Comparison of ENCODE assay signal across 8 cellular contexts in the genomic region with DNA sequence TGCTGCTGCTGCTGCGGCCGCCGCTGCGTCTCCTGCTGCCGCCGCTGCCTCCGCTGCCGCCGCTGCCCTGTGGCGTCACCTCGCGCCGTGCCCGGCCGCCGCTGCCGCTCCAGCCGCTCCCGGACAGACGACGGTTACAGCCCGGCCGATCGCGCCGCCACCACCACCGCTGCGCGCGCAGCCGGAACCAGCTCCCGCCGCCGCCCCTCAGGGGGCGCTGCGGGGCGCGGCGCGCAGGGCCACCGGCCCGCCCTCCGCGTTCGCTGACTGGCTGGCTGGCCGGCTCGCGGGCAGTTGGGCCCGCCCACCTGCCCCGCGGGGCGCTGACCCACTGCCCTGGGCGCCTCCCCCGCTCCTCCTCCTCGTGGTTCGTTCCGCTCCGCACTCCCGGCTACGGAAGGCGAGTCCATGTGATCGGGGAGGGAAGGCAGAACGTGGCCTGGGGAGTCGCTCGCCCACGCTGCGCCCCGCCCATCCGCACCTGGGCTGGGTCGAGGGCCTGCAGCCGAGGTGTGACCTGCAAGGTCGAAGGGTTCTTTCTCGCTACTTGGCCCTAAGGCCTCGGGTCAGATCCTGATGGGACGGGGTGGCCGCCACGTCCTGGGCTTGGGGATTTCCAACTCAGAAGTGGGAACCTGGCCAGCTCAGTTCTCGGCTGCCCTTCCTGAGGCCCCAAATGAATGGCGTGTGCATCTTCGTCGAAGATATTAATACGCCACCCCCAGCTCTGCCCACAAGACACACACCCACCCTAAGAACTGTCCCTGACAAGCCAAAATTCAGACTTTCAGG. TPM values are rescaled to one million over a fixed set of nuclear protein-coding genes. Genes with fewer than 3 reads are reported as not detected.
DNase-seq lines count a peak whose midpoint lies in the region; ATAC-seq, FAIRE-seq and TF ChIP-seq lines count a peak whose summit lies in the region.

A gene (minus strand): TSS at position 185 of the 792 bp plus-strand sequence. CDS start 19,303 bp downstream, outside the sequence.

- intact Hi-C loops in left cardiac atrium (cut with DNase I) (no loop called here), posterior vena cava (cut with DNase I) (no loop called here)

- ATAC-seq in HG02763 (IDR thresholded peaks at IDR 0.05; ENCODE audit: unreplicated experiment) (peak; percentile 82), left cardiac atrium (peak; percentile 94 to 96)

- peak; percentile 97 for FAIRE-seq in GM12892 (lab: Jason Lieb, UNC)

- DNase-seq in GM12892 (ENCODE audit: insufficient read length) (peak; percentile 89), NCI-H1417 treated with DMSO at 0.1 percent for 48 hours (lab: John Stamatoyannopoulos, UW) (peak; percentile 77), T-helper 1 cell (peak; percentile 63 to 96 (median 70)), amniotic stem cell (lab: John Stamatoyannopoulos, UW) (peak; percentile 73), left cardiac atrium (peak; percentile 96), posterior vena cava (ENCODE audit: low spot score) (peak; percentile 98), ureter (ENCODE audit: low spot score) (peak; percentile 94)

- TF ChIP-seq POLR2A in GM12892 (IDR thresholded peaks at IDR 0.05; ENCODE audit: low read depth, low read length), result peak; percentile 82

RNA-seq across cellular contexts. Expression of the gene that starts here (rescaled TPM):
- polyA plus RNA-seq in GM12892 (2012; ENCODE audit: missing spikeins), result 377 TPM
- total RNA-seq in left cardiac atrium (100 to 1,000 TPM; 281 to 449 TPM), posterior vena cava (100 to 1,000 TPM; 259 to 375 TPM), ureter (416 TPM)

Comparison
In these comparisons a context has a peak if more than half of its experiments do, and no peak if none do; other contexts are left out.
1. Peak in every context shown above with its lines: DNase-seq and ATAC-seq.